ENCODE assay signal across 8 cellular contexts in genomic region chr2:97645700-97646629, GRCh38. TPM values are rescaled to one million over a fixed set of nuclear protein-coding genes. Genes with fewer than 3 reads are reported as not detected.
DNase-seq lines count a peak whose midpoint lies in the region; ATAC-seq and TF ChIP-seq lines count a peak whose summit lies in the region.

Gene COX5B, plus strand, starts transcription at chr2:97646062. Its CDS starts 25 bp downstream, at chr2:97646087.

- ATAC-seq in HG02870 (IDR thresholded peaks at IDR 0.05; ENCODE audit: unreplicated experiment) = peak; percentile 91
- peak; percentile 99 to 100 (median 99) for ATAC-seq in heart right ventricle
- ATAC-seq in upper lobe of right lung = peak; percentile 99

- in situ Hi-C loops in GM13976 (cut with MboI; ENCODE audit: low sequenced_read_pairs, unreplicated experiment) = no loop called here

- intact Hi-C loops in T-helper 1 cell treated with Interleukin-12 subunit alpha and Interleukin-12 subunit beta and Interleukin-4 antibody, amounts not matched to agents 30 ng/mL and 1 ng/mL, for 36 hours (cut with micrococcal nuclease) = loop anchor here (1.0 to 5.0 kb wide), 10 partner anchors 18 to 1846 kb away; partner anchors contain the start of genes ACTR1B, EIF5B, MITD1 and MRPL30
- intact Hi-C loops in heart right ventricle (cut with DNase I) = loop anchor here in 6 of 10 donors (1.0 to 10.0 kb wide), 5 partner anchors 17 to 54 kb away; partner anchors contain the start of gene ACTR1B (in 2 of the 6)
- intact Hi-C loops in posterior vena cava (cut with DNase I) = no loop called here
- intact Hi-C loops in upper lobe of right lung (cut with DNase I) = no loop called here

- no peak for TF ChIP-seq CTCF in GM13976 (IDR thresholded peaks at IDR 0.05; ENCODE audit: borderline replicate concordance, control extremely low read depth, extremely low read depth, insufficient read depth, missing control alignments)
- peak in 1 of 9 donors; percentile 3 for TF ChIP-seq CTCF in heart right ventricle (IDR thresholded peaks at IDR 0.05)
- no peak for TF ChIP-seq CTCF in upper lobe of right lung (IDR thresholded peaks at IDR 0.05)

- H3K27ac ChIP-seq in heart right ventricle (peak within 1 kb of the TSS; percentile 90 to 99 (median 96)), upper lobe of right lung (peak within 1 kb of the TSS; percentile 98)

- H3K36me3 ChIP-seq in heart right ventricle = peaks cover 0 to 42% (median 25%) of the 10 kb centered on the region in 9 donors
- H3K36me3 ChIP-seq in upper lobe of right lung = peaks cover 33% of the 10 kb centered on the region

- H3K4me1 ChIP-seq in heart right ventricle (peaks cover 7 to 32% (median 25%) of the 10 kb centered on the region in 9 donors), upper lobe of right lung (peaks cover 16% of the 10 kb centered on the region)

- H3K4me3 ChIP-seq in heart right ventricle (peak within 1 kb of the TSS; percentile 73 to 98 (median 86)), upper lobe of right lung (peak within 1 kb of the TSS; percentile 99)

- WGBS in heart right ventricle, 2 donors = 1% methylated on average over 63 of the region's 63 CpGs

- H3K9me3 ChIP-seq in heart right ventricle (no peaks in the 10 kb centered on the region), upper lobe of right lung (no peaks in the 10 kb centered on the region)

- no peaks in the 10 kb centered on the region for H3K27me3 ChIP-seq in heart right ventricle
- H3K27me3 ChIP-seq in upper lobe of right lung = no peaks in the 10 kb centered on the region

- DNase-seq in GM13976 (ENCODE audit: low spot score) = peak; percentile 99
- DNase-seq in NCI-H146 treated with DMSO at 0.1 percent for 48 hours (lab: John Stamatoyannopoulos, UW; ENCODE audit: unreplicated experiment) = peak; percentile 98
- peak; percentile 93 for DNase-seq in amniotic epithelial cell (ENCODE audit: low read depth)
- peak; percentile 99 to 100 for DNase-seq in heart right ventricle
- DNase-seq in posterior vena cava (ENCODE audit: low spot score) = peak; percentile 100
- peak; percentile 100 for DNase-seq in upper lobe of right lung

RNA-seq across cellular contexts. Expression of gene COX5B, which starts in this region (rescaled TPM):
- total RNA-seq in T-helper 1 cell treated with Interleukin-12 subunit alpha and Interleukin-12 subunit beta and Interleukin-4 antibody, amounts not matched to agents 30 ng/mL and 1 ng/mL, for 36 hours = 200 and 209 TPM in 2 replicates
- total RNA-seq in heart right ventricle = 1,000 to 10,000 TPM in 9 of 10 donors, 100 to 1,000 TPM in 1; 886 to 1,398 (median 1,288) TPM
- 1,000 to 10,000 TPM; 1,705 to 5,403 TPM for polyA plus RNA-seq in heart right ventricle
- 100 to 1,000 TPM; 141 to 174 TPM for total RNA-seq in posterior vena cava
- 155 TPM for total RNA-seq in upper lobe of right lung

Comparison
In these comparisons a context has a peak if more than half of its experiments do, and no peak if none do; other contexts are left out.
1. Peak in every context shown above with its lines: DNase-seq, ATAC-seq, H3K4me3 ChIP-seq and H3K27ac ChIP-seq.
2. intact Hi-C loops: an anchor here in T-helper 1 cell treated with Interleukin-12 subunit alpha and Interleukin-12 subunit beta and Interleukin-4 antibody, amounts not matched to agents 30 ng/mL and 1 ng/mL, for 36 hours (1.0 to 5.0 kb wide) and heart right ventricle (1.0 to 10.0 kb wide); none called in posterior vena cava and upper lobe of right lung.